In the genomic region with DNA sequence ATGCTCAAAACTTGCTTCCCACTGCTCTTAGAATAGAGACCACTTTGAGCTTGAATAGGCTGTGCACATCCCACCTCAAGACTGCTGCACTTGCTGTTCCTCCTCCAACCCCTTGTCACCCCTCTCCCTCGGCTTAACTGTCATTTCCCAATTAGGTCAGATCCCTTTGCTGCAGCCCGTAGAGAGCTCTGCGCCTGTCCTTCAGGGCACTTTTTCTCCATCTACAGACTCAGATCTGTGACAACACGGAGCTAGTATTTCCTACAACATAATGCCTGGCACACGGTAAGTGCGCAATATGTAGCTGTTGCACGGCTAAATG, we compare ENCODE assay signal across 1 cellular context.
TF ChIP-seq lines count a peak whose summit lies in the region.

No MANE protein-coding gene starts in this region.

TF ChIP-seq in K562, 482 proteins besides CTCF, POLR2A, EP300 and RAD21:
- TF ChIP-seq, protein P1, sequence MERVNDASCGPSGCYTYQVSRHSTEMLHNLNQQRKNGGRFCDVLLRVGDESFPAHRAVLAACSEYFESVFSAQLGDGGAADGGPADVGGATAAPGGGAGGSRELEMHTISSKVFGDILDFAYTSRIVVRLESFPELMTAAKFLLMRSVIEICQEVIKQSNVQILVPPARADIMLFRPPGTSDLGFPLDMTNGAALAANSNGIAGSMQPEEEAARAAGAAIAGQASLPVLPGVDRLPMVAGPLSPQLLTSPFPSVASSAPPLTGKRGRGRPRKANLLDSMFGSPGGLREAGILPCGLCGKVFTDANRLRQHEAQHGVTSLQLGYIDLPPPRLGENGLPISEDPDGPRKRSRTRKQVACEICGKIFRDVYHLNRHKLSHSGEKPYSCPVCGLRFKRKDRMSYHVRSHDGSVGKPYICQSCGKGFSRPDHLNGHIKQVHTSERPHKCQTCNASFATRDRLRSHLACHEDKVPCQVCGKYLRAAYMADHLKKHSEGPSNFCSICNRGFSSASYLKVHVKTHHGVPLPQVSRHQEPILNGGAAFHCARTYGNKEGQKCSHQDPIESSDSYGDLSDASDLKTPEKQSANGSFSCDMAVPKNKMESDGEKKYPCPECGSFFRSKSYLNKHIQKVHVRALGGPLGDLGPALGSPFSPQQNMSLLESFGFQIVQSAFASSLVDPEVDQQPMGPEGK (CRISPR knock-in tag; IDR thresholded peaks at IDR 0.05; ENCODE audit: borderline replicate concordance) = no peak
- no peak for TF ChIP-seq ESRRB (CRISPR knock-in tag; IDR thresholded peaks at IDR 0.05; ENCODE audit: borderline replicate concordance)
- TF ChIP-seq POLR2B (IDR thresholded peaks at IDR 0.05; ENCODE audit: low read depth, partially characterized antibody) = no peak
- no peak for TF ChIP-seq RCOR1 (IDR thresholded peaks at IDR 0.05; ENCODE audit: borderline replicate concordance in 1 of 2, low read depth in 2 of 2, low read length in 2 of 2)
- no peak for TF ChIP-seq TRIM24 (IDR thresholded peaks at IDR 0.05)
- TF ChIP-seq ZNF175 (CRISPR knock-in tag; IDR thresholded peaks at IDR 0.05; ENCODE audit: low read depth) = no peak
- TF ChIP-seq ZC3H8 (IDR thresholded peaks at IDR 0.05) = no peak
- no peak for TF ChIP-seq GTF2A2 (tag; IDR thresholded peaks at IDR 0.05)
- TF ChIP-seq XRCC4 (IDR thresholded peaks at IDR 0.05; ENCODE audit: extremely low read depth, insufficient read depth, insufficient read length) = no peak
- TF ChIP-seq ZKSCAN3 (CRISPR knock-in tag; IDR thresholded peaks at IDR 0.05) = no peak
- TF ChIP-seq TAF9B (IDR thresholded peaks at IDR 0.05; ENCODE audit: partially characterized antibody) = no peak
- no peak for TF ChIP-seq RAD51 (IDR thresholded peaks at IDR 0.05; ENCODE audit: borderline replicate concordance, low read depth)
- TF ChIP-seq ZNF146 (CRISPR knock-in tag; IDR thresholded peaks at IDR 0.05; ENCODE audit: unreplicated experiment) = no peak
- TF ChIP-seq, protein P2, sequence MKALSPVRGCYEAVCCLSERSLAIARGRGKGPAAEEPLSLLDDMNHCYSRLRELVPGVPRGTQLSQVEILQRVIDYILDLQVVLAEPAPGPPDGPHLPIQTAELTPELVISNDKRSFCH (CRISPR knock-in tag; IDR thresholded peaks at IDR 0.05) = no peak
- TF ChIP-seq, protein P2 (tag; IDR thresholded peaks at IDR 0.05) = no peak
- TF ChIP-seq SIRT6 (IDR thresholded peaks at IDR 0.05; ENCODE audit: low read depth, low read length) = no peak
- TF ChIP-seq RBFOX2 (IDR thresholded peaks at IDR 0.05; ENCODE audit: low read depth, low read length) = no peak
- no peak for TF ChIP-seq HMG20A (CRISPR knock-in tag; conservative IDR thresholded peaks at IDR 0.05)
- no peak for TF ChIP-seq ZSCAN32 (CRISPR knock-in tag; IDR thresholded peaks at IDR 0.05)
- TF ChIP-seq CBFA2T3 (IDR thresholded peaks at IDR 0.05) = no peak
TF ChIP-seq in K562: peak in this region for 0.
